ENCODE assay signal across 7 cellular contexts in the genomic region with DNA sequence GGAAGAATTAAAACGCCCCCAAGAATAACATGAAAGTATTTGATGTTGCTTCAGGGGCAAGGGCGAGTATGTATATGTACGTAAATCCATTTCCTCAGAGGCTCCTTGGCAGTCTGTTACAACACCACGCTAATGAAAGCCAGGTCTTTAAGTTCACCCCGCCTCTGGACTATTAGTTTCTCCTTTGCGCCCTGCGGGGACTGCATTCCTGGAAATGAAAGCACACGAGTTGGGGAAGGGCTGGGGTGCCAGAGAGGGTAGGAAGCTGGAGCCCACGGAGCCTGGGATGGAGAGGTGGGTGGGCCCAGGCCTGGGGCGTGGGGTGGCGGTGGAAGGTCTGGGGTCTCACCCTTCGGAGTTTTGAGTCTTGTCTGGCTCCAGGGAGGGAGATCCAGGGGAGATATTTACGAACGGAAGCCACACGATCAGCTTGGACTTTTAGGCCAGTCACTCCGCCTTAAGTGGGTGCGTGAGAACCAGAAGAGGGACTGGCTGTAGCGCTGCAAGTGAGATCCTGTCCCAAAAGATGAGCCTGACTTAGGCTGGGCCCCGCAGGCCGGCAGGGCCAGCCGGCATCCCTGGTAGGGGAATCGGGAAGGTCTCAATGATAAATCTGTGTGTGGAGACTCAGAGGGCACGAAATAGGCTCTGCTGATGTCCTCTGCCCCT. TPM values are rescaled to one million over a fixed set of nuclear protein-coding genes. Genes with fewer than 3 reads are reported as not detected.
DNase-seq lines count a peak whose midpoint lies in the region; ATAC-seq and TF ChIP-seq lines count a peak whose summit lies in the region.

No MANE protein-coding gene starts in this region.

- POLR2A ChIA-PET in activated naive CD8-positive, alpha-beta T cell treated with anti-CD3 and anti-CD28 coated beads, Interleukin-2, amount 10 ng/mL, durations not matched to agents 7 days and 5 days (lab: Charles Lee) = interaction anchor here (1.1 to 2.4 kb wide), 3 partner anchors 22 to 46 kb away, joined by 3 to 31 read pairs (median 4); no protein-coding TSS in a partner anchor
- POLR2A ChIA-PET in A673 (lab: Charles Lee; ENCODE audit: low non-redundant PET) = no interaction called here

- H3K27me3 ChIP-seq in H9 (ENCODE audit: insufficient read depth, low read length) (peaks cover 10% of the 10 kb centered on the region; the same call in 1 of the 2 replicates), iPS-20b (ENCODE audit: insufficient read depth, low read length) (peaks cover 57% of the 10 kb centered on the region), A673 (replicated peaks; ENCODE audit: insufficient read depth, low read depth, low read length, poor library complexity) (peaks cover 31% of the 10 kb centered on the region)

- H3K79me2 ChIP-seq in H9 (ENCODE audit: insufficient read depth, low read length) = no peaks in the 10 kb centered on the region; the same call in 1 of the 2 replicates

- H3K9me3 ChIP-seq in H9 (ENCODE audit: control insufficient read depth, low read depth, low read length) (no peaks in the 10 kb centered on the region), iPS-20b (ENCODE audit: insufficient read depth, low read depth, low read length) (no peaks in the 10 kb centered on the region), A673 (ENCODE audit: low read depth, low read length, poor library complexity, severe bottlenecking) (no peaks in the 10 kb centered on the region)

- H3K23me2 ChIP-seq in H9 (ENCODE audit: insufficient read length, low read depth, low read length, poor library complexity, severe bottlenecking) = peaks cover 17% of the 10 kb centered on the region

- H3K9ac ChIP-seq in H9 (ENCODE audit: extremely low read depth, insufficient read length, low read length) = no peak overlapping the region
- no peak overlapping the region for H3K9ac ChIP-seq in iPS-20b (ENCODE audit: low read depth, low read length)

- no peak overlapping the region for H2AFZ ChIP-seq in H9 (ENCODE audit: low read length)

- H2BK15ac ChIP-seq in H9 (ENCODE audit: low read depth, low read length) = no peak overlapping the region

- intact Hi-C loops in A673 (cut with micrococcal nuclease; ENCODE audit: unreplicated experiment) = loop anchor here (10.0 kb wide), 1 partner anchor 352 kb away; no protein-coding TSS in a partner anchor

- no peak overlapping the region for H4K91ac ChIP-seq in H9 (ENCODE audit: insufficient read length, low read depth, low read length)

- H2AK5ac ChIP-seq in H9 (ENCODE audit: insufficient read length, low read length) = no peak overlapping the region

- no peaks in the 10 kb centered on the region for H3K9me3 Mint-ChIP-seq in H9
- H3K9me3 Mint-ChIP-seq in activated naive CD8-positive, alpha-beta T cell treated with anti-CD3 and anti-CD28 coated beads, Interleukin-2, amount 10 ng/mL, durations not matched to agents 7 days and 5 days = no peaks in the 10 kb centered on the region
- H3K9me3 Mint-ChIP-seq in stimulated activated effector memory CD8-positive, alpha-beta T cell treated with anti-CD3 and anti-CD28 coated beads, Interleukin-12 subunit alpha, Interleukin-12 subunit beta, amount 100 ng/mL, for 72 hours = no peaks in the 10 kb centered on the region

- no CpG with 5 or more reads among the region's 23 CpGs for WGBS in H9 (ENCODE audit: extremely low coverage, insufficient read length, low lambda C conversion rate)

- DNase-seq in H9 = peak; percentile 34
- no peak for DNase-seq in activated naive CD8-positive, alpha-beta T cell treated with anti-CD3 and anti-CD28 coated beads, Interleukin-2, amount 10 ng/mL, durations not matched to agents 7 days and 5 days
- peak in 1 of 2 donors; percentile 36 for DNase-seq in stimulated activated effector memory CD8-positive, alpha-beta T cell treated with anti-CD3 and anti-CD28 coated beads, Interleukin-12 subunit alpha, Interleukin-12 subunit beta, amount 100 ng/mL, for 72 hours (ENCODE audit: low spot score in 2 of 2)
- DNase-seq in midbrain (lab: John Stamatoyannopoulos, UW) = no peak
- DNase-seq in A673 (ENCODE audit: low spot score) = no peak

- H3K23ac ChIP-seq in H9 (ENCODE audit: insufficient read length, low read depth, low read length) = no peak overlapping the region

- H3K36me3 Mint-ChIP-seq in H9 (ENCODE audit: insufficient read depth in 1 of 3, low read depth in 3 of 3) = no peaks in the 10 kb centered on the region; a peak in 1 of 7 replicates
- H3K36me3 Mint-ChIP-seq in activated naive CD8-positive, alpha-beta T cell treated with anti-CD3 and anti-CD28 coated beads, Interleukin-2, amount 10 ng/mL, durations not matched to agents 7 days and 5 days = peaks cover 10% of the 10 kb centered on the region
- peaks cover 6% of the 10 kb centered on the region for H3K36me3 Mint-ChIP-seq in stimulated activated effector memory CD8-positive, alpha-beta T cell treated with anti-CD3 and anti-CD28 coated beads, Interleukin-12 subunit alpha, Interleukin-12 subunit beta, amount 100 ng/mL, for 72 hours

- no TSS peak for BruUV-seq in A673 (replicated peaks; lab: Mats Ljungman, UMichigan)

- CTCF ChIA-PET in A673 (lab: Charles Lee) = interaction anchor here (0.6 kb wide), 2 partner anchors 153 to 746 kb away, joined by 3 to 12 read pairs; no protein-coding TSS in a partner anchor

- H2BK12ac ChIP-seq in H9 (ENCODE audit: insufficient read length, low read depth, low read length) = no peak overlapping the region

- H3K27ac ChIP-seq in H9 (ENCODE audit: insufficient read length, low read depth, low read length) (no peak overlapping the region), iPS-20b (ENCODE audit: low read length) (no peak overlapping the region), A673 (ENCODE audit: low read depth, low read length, poor library complexity, severe bottlenecking) (no peak overlapping the region)

- no peak for ATAC-seq in activated naive CD8-positive, alpha-beta T cell treated with anti-CD3 and anti-CD28 coated beads, Interleukin-2, amount 10 ng/mL, durations not matched to agents 7 days and 5 days (ENCODE audit: low read depth)
- ATAC-seq in stimulated activated effector memory CD8-positive, alpha-beta T cell treated with anti-CD3 and anti-CD28 coated beads, Interleukin-12 subunit alpha, Interleukin-12 subunit beta, amount 100 ng/mL, for 72 hours = no peak
- no peak for ATAC-seq in GM21526 (IDR thresholded peaks at IDR 0.05; ENCODE audit: low FRiP score, unreplicated experiment)

- no peaks in the 10 kb centered on the region for H4K20me1 ChIP-seq in H9 (ENCODE audit: control insufficient read depth, insufficient read depth, insufficient read length)

- H3K4me2 ChIP-seq in H9 (ENCODE audit: insufficient read depth, insufficient read length, low read length) = peak overlapping the region; percentile 22

- no peak overlapping the region for H4K5ac ChIP-seq in H9 (ENCODE audit: insufficient read length, low read depth, low read length)

- no peak overlapping the region for H3K4ac ChIP-seq in H9 (ENCODE audit: low read depth, low read length)

- no peak overlapping the region for H4K8ac ChIP-seq in H9 (replicated peaks; ENCODE audit: insufficient read length, low read depth, low read length)

- H3K79me1 ChIP-seq in H9 (ENCODE audit: insufficient read depth, low read depth, low read length, poor library complexity, severe bottlenecking) = no peaks in the 10 kb centered on the region

- H3K4me3 Mint-ChIP-seq in H9 = peak overlapping the region; percentile 75 to 86
- H3K4me3 Mint-ChIP-seq in activated naive CD8-positive, alpha-beta T cell treated with anti-CD3 and anti-CD28 coated beads, Interleukin-2, amount 10 ng/mL, durations not matched to agents 7 days and 5 days = peak overlapping the region; percentile 67
- peak overlapping the region; percentile 88 for H3K4me3 Mint-ChIP-seq in stimulated activated effector memory CD8-positive, alpha-beta T cell treated with anti-CD3 and anti-CD28 coated beads, Interleukin-12 subunit alpha, Interleukin-12 subunit beta, amount 100 ng/mL, for 72 hours

- H3K4me3 ChIP-seq in iPS-20b (ENCODE audit: low read length) (peak overlapping the region; percentile 78; the same call in 1 of the 2 replicates), A673 (ENCODE audit: low read depth, low read length, poor library complexity, severe bottlenecking) (no peak overlapping the region)

- no peak overlapping the region for H2BK120ac ChIP-seq in H9 (ENCODE audit: low read depth, low read length, poor library complexity, severe bottlenecking)

- peaks cover 46 to 47% of the 10 kb centered on the region in 2 experiments for H3K4me1 Mint-ChIP-seq in H9
- H3K4me1 Mint-ChIP-seq in activated naive CD8-positive, alpha-beta T cell treated with anti-CD3 and anti-CD28 coated beads, Interleukin-2, amount 10 ng/mL, durations not matched to agents 7 days and 5 days = peaks cover 17% of the 10 kb centered on the region
- peaks cover 27% of the 10 kb centered on the region for H3K4me1 Mint-ChIP-seq in stimulated activated effector memory CD8-positive, alpha-beta T cell treated with anti-CD3 and anti-CD28 coated beads, Interleukin-12 subunit alpha, Interleukin-12 subunit beta, amount 100 ng/mL, for 72 hours

- no peak overlapping the region for H2BK5ac ChIP-seq in H9 (ENCODE audit: insufficient read length, low read length)

- no peaks in the 10 kb centered on the region for H3K36me3 ChIP-seq in iPS-20b (ENCODE audit: insufficient read depth, low read depth, low read length)
- H3K36me3 ChIP-seq in A673 (ENCODE audit: insufficient read depth, low read length, poor library complexity, severe bottlenecking) = no peaks in the 10 kb centered on the region

- TF ChIP-seq CTCF in H9 (conservative IDR thresholded peaks at IDR 0.05) = no peak
- TF ChIP-seq CTCF in A673 (conservative IDR thresholded peaks at IDR 0.05; ENCODE audit: low read depth, low read length) = no peak

- H3K4me1 ChIP-seq in H9 (ENCODE audit: insufficient read depth, low read length) = 0 out of 2 replicates have a peak, but pooled peaks cover 2% of the 10 kb centered on the region
- peaks cover 19% of the 10 kb centered on the region for H3K4me1 ChIP-seq in iPS-20b (ENCODE audit: insufficient read depth, low read length)
- H3K4me1 ChIP-seq in A673 (ENCODE audit: insufficient read depth, low read length, poor library complexity, severe bottlenecking) = no peaks in the 10 kb centered on the region

- H3K27ac Mint-ChIP-seq in H9 = peak overlapping the region in 2 of 3 experiments; percentile 3 to 62; a peak in 2 of 7 replicates
- peak overlapping the region; percentile 79 for H3K27ac Mint-ChIP-seq in activated naive CD8-positive, alpha-beta T cell treated with anti-CD3 and anti-CD28 coated beads, Interleukin-2, amount 10 ng/mL, durations not matched to agents 7 days and 5 days
- H3K27ac Mint-ChIP-seq in stimulated activated effector memory CD8-positive, alpha-beta T cell treated with anti-CD3 and anti-CD28 coated beads, Interleukin-12 subunit alpha, Interleukin-12 subunit beta, amount 100 ng/mL, for 72 hours = peak overlapping the region; percentile 87

- H3T11ph ChIP-seq in H9 (ENCODE audit: low read length) = no peak overlapping the region

- peaks cover 46% of the 10 kb centered on the region for H3K27me3 Mint-ChIP-seq in H9 (ENCODE audit: low read depth)
- H3K27me3 Mint-ChIP-seq in activated naive CD8-positive, alpha-beta T cell treated with anti-CD3 and anti-CD28 coated beads, Interleukin-2, amount 10 ng/mL, durations not matched to agents 7 days and 5 days = peaks cover 5% of the 10 kb centered on the region

- H3K18ac ChIP-seq in H9 (ENCODE audit: insufficient read length, low read depth, low read length) = no peak overlapping the region

- no peak overlapping the region for H3K56ac ChIP-seq in H9 (ENCODE audit: insufficient read length, low read depth, low read length)

- H3K14ac ChIP-seq in H9 (ENCODE audit: insufficient read depth, low read length) = no peak overlapping the region

- H2BK20ac ChIP-seq in H9 (ENCODE audit: low read depth, low read length, poor library complexity, severe bottlenecking) = no peak overlapping the region

RNA-seq across cellular contexts. Expression of a gene that starts 1.6 kb away (rescaled TPM):
- total RNA-seq in H9 (2021) = 30.5 and 32.1 TPM in 2 replicates
- total RNA-seq in activated naive CD8-positive, alpha-beta T cell treated with anti-CD3 and anti-CD28 coated beads, Interleukin-2, amount 10 ng/mL, durations not matched to agents 7 days and 5 days = 10 to 100 TPM; 53.2 to 58.0 TPM
- 0.92 and 1.0 TPM in 2 replicates for total RNA-seq in A673 (2021)

Comparison
In these comparisons a context has a peak if more than half of its experiments do, and no peak if none do; other contexts are left out.
1. H3K27ac Mint-ChIP-seq: peak in every context shown above with its lines; median percentile 87 in stimulated activated effector memory CD8-positive, alpha-beta T cell treated with anti-CD3 and anti-CD28 coated beads, Interleukin-12 subunit alpha, Interleukin-12 subunit beta, amount 100 ng/mL, for 72 hours; 79 in activated naive CD8-positive, alpha-beta T cell treated with anti-CD3 and anti-CD28 coated beads, Interleukin-2, amount 10 ng/mL, durations not matched to agents 7 days and 5 days; 32 in H9.
2. RNA of a gene that starts 1.6 kb away (total RNA-seq): 53.2 to 58.0 TPM in activated naive CD8-positive, alpha-beta T cell treated with anti-CD3 and anti-CD28 coated beads, Interleukin-2, amount 10 ng/mL, durations not matched to agents 7 days and 5 days and 30.5 to 32.1 TPM in H9; 0.92 to 1.0 TPM in A673; every median in the first group is over 10 times any median in the second.
3. Peak in every context shown above with its lines, with median percentiles within 50 percentile points of each other: H3K4me3 Mint-ChIP-seq.